ENCODE assay signal across 23 cellular contexts in genomic region chr10:60735244-60735643, GRCh38. TPM values are rescaled to one million over a fixed set of nuclear protein-coding genes. Genes with fewer than 3 reads are reported as not detected.
DNase-seq lines count a peak whose midpoint lies in the region; ATAC-seq and TF ChIP-seq lines count a peak whose summit lies in the region.
"Had no signal": no experiment of that assay in that cellular context is flagged by ENCODE, and none has a peak within 500 bp of the region (broad histone marks: within the 10 kb centered on the region; RNA-seq: fewer than 3 reads in every experiment).

No MANE protein-coding gene starts in this region.

- H3K4me3 Mint-ChIP-seq in WTC11 (no peak overlapping the region), endothelial cell (ENCODE audit: unreplicated experiment) (no peak overlapping the region)

- POLR2A ChIA-PET in WTC11 (lab: Charles Lee): interaction anchor here (1.6 kb wide), 1 partner anchor 43 kb away, joined by 5 read pairs; the partner anchor contains the start of gene CDK1

- H3K4me1 Mint-ChIP-seq in WTC11 (peaks cover 20% of the 10 kb centered on the region), endothelial cell (ENCODE audit: unreplicated experiment) (peaks cover 8% of the 10 kb centered on the region)

- H3K4me3 ChIP-seq in parathyroid adenoma (ENCODE audit: low read depth, low read length): no peak overlapping the region
- H3K4me3 ChIP-seq: HAP-1, uterus had no signal

- H3K27me3 ChIP-seq in parathyroid adenoma (ENCODE audit: control insufficient read depth, insufficient read depth, low read length): no peaks in the 10 kb centered on the region
- H3K27me3 ChIP-seq: brain microvascular endothelial cell had no signal

- H3K79me2 ChIP-seq in parathyroid adenoma: peaks cover 2% of the 10 kb centered on the region

- H3K27ac Mint-ChIP-seq in WTC11 (no peak overlapping the region), endothelial cell (ENCODE audit: unreplicated experiment) (no peak overlapping the region)
- H3K27ac Mint-ChIP-seq: immature natural killer cell had no signal

- H3K4me1 ChIP-seq in parathyroid adenoma: peaks cover 4% of the 10 kb centered on the region
- H3K4me1 ChIP-seq: HAP-1, uterus had no signal

- CTCF ChIA-PET in WTC11 (lab: Charles Lee): interaction anchor here (1.2 kb wide), 1 partner anchor 32 kb away, joined by 3 read pairs; no protein-coding TSS in a partner anchor

- no peaks in the 10 kb centered on the region for H3K36me3 ChIP-seq in parathyroid adenoma (ENCODE audit: control insufficient read depth, insufficient read depth, low read length)
- H3K36me3 ChIP-seq: brain microvascular endothelial cell, HAP-1, neutrophil, uterus had no signal

- peak; percentile 7 for DNase-seq in DMS79 treated with DMSO at 0.1 percent for 48 hours (lab: John Stamatoyannopoulos, UW)
- no peak for DNase-seq in DMS79 (lab: John Stamatoyannopoulos, UW)
- peak; percentile 76 for DNase-seq in NCI-H146 (lab: John Stamatoyannopoulos, UW)
- no peak for DNase-seq in WTC11 (ENCODE audit: low spot score)
- DNase-seq in stimulated activated naive CD4-positive, alpha-beta T cell (lab: John Stamatoyannopoulos, UW): no peak
- DNase-seq in retina: no peak
- DNase-seq in endothelial cell (ENCODE audit: low spot score): no peak
- DNase-seq: activated CD4-positive, alpha-beta T cell treated with anti-CD3 and anti-CD28 coated beads, Interleukin-2, amount 50 U/mL, for 48 hours; activated effector memory CD4-positive, alpha-beta T cell treated with Interleukin-2 at 50 U/mL for 16 hours; brain microvascular endothelial cell; Caco-2; head of caudate nucleus; immature natural killer cell; left ventricle myocardium superior; NCI-H1436; NCI-H226; RPMI8226; SK-N-SH; uterus had no signal

- peak overlapping the region; percentile 3 for H2AFZ ChIP-seq in parathyroid adenoma

- no peaks in the 10 kb centered on the region for H3K9me3 ChIP-seq in parathyroid adenoma (ENCODE audit: control insufficient read depth, low read length)
- H3K9me3 ChIP-seq: Caco-2, HAP-1, neutrophil, SK-N-SH, uterus had no signal

- H3K9ac ChIP-seq in parathyroid adenoma: no peak overlapping the region
- H3K9ac ChIP-seq: SK-N-SH had no signal

- TF ChIP-seq CTCF in WTC11 (IDR thresholded peaks at IDR 0.05) (no peak), parathyroid adenoma (IDR thresholded peaks at IDR 0.05) (no peak), endothelial cell (IDR thresholded peaks at IDR 0.05; ENCODE audit: unreplicated experiment) (no peak)

- H3K4me2 ChIP-seq in parathyroid adenoma (ENCODE audit: low read length): no peak overlapping the region
- H3K4me2 ChIP-seq: SK-N-SH had no signal

- ATAC-seq in WTC11: peak; percentile 53
- ATAC-seq: left ventricle myocardium superior had no signal

- no peaks in the 10 kb centered on the region for H3K27me3 Mint-ChIP-seq in WTC11 (ENCODE audit: low read depth)
- H3K27me3 Mint-ChIP-seq in endothelial cell (ENCODE audit: unreplicated experiment): peaks cover 1% of the 10 kb centered on the region

- H3K9me3 Mint-ChIP-seq in WTC11: no peaks in the 10 kb centered on the region
- H3K9me3 Mint-ChIP-seq in endothelial cell (ENCODE audit: unreplicated experiment): no peaks in the 10 kb centered on the region
- H3K9me3 Mint-ChIP-seq: immature natural killer cell had no signal

- H3K27ac ChIP-seq in parathyroid adenoma: no peak overlapping the region
- H3K27ac ChIP-seq: 22Rv1, brain microvascular endothelial cell, neutrophil, uterus had no signal

- H3K36me3 Mint-ChIP-seq in WTC11 (no peaks in the 10 kb centered on the region), endothelial cell (ENCODE audit: low read depth, unreplicated experiment) (no peaks in the 10 kb centered on the region)
- H3K36me3 Mint-ChIP-seq: immature natural killer cell had no signal

TF ChIP-seq in WTC11, 78 proteins besides CTCF, POLR2A, EP300 and RAD21:
- TF ChIP-seq, protein P1, sequence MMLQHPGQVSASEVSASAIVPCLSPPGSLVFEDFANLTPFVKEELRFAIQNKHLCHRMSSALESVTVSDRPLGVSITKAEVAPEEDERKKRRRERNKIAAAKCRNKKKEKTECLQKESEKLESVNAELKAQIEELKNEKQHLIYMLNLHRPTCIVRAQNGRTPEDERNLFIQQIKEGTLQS (CRISPR knock-in tag; conservative IDR thresholded peaks at IDR 0.05): no peak
- TF ChIP-seq ZNF423 (CRISPR knock-in tag; IDR thresholded peaks at IDR 0.05) (peak; percentile 64; the same call in 1 of the 2 replicates), ZNF671 (CRISPR knock-in tag; IDR thresholded peaks at IDR 0.05) (no peak)

RNA-seq across cellular contexts. Expression of gene CDK1, which starts 43.0 kb away (rescaled TPM):
- total RNA-seq in WTC11 (2021) (92.8 to 98.9 TPM (median 94.8 TPM) in 3 replicates), endothelial cell (ENCODE audit: unreplicated experiment) (14.8 TPM)

Comparison
In these comparisons a context has a peak if more than half of its experiments do, and no peak if none do; other contexts are left out.
1. DNase-seq: peak in DMS79 treated with DMSO at 0.1 percent for 48 hours (single experiment) and NCI-H146 (single experiment); none in DMS79 (single experiment), WTC11 (single experiment), stimulated activated naive CD4-positive, alpha-beta T cell (0 of 6), retina (single experiment) and endothelial cell (single experiment).